22 cellular contexts compared by ENCODE assay signal in the genomic region with DNA sequence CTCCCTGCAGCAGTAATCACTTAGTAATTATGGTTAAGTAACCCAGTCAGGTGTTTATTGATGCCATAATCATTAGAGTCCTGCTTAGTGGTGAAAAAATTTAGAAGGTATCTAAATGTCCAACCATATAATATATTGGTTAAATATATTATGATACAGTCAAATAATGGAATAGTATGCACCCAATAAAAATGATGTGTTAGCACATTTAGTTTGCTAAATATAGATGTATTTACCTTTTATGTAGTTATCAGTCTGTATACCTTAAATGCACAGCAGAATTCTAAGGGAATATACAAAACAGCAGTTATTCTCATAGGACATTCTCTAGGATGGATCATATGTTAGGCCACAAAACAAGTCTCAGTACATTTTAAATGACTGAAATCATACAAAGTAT.
DNase-seq lines count a peak whose midpoint lies in the region; ATAC-seq, FAIRE-seq and TF ChIP-seq lines count a peak whose summit lies in the region.
"Had no signal": no experiment of that assay in that cellular context is flagged by ENCODE, and none has a peak within 500 bp of the region (broad histone marks: within the 10 kb centered on the region; RNA-seq: fewer than 3 reads in every experiment).

No MANE protein-coding gene starts in this region.

- TF ChIP-seq CTCF in A549 (IDR thresholded peaks at IDR 0.05) (no peak), HEK293 (tag by site-specific recombination; IDR thresholded peaks at IDR 0.05) (no peak), K562 (IDR thresholded peaks at IDR 0.05 in 2 of 3, conservative IDR thresholded peaks at IDR 0.05 in 1 of 3; ENCODE audit: insufficient read depth in 2 of 3, low read depth in 1 of 3, low read length in 3 of 3) (no peak), pancreas (IDR thresholded peaks at IDR 0.05) (no peak)

- no peak overlapping the region for H3K9ac ChIP-seq in K562 (ENCODE audit: insufficient read depth in 1 of 2, low read depth in 2 of 2, low read length in 2 of 2)
- H3K9ac ChIP-seq in mesendoderm (ENCODE audit: low read length) = no peak overlapping the region
- H3K9ac ChIP-seq: BLaER1 treated with 17β-estradiol and CSF1 and Interleukin-3, amounts not matched to agents 10 nM and 100 nM had no signal

- H2BK5ac ChIP-seq in mesendoderm (ENCODE audit: low read length) = no peak overlapping the region

- in situ Hi-C loops in K562 (cut with MboI) = no loop called here

- H3K27me3 ChIP-seq in K562 (ENCODE audit: control insufficient read depth in 2 of 2, insufficient read depth in 2 of 2, low read length in 2 of 2) (no peaks in the 10 kb centered on the region), pancreas (no peaks in the 10 kb centered on the region), mesendoderm (ENCODE audit: insufficient read depth, low read length, poor library complexity) (no peaks in the 10 kb centered on the region)
- H3K27me3 ChIP-seq: BLaER1 treated with 17β-estradiol and CSF1 and Interleukin-3, amounts not matched to agents 10 nM and 100 nM had no signal

- no peaks in the 10 kb centered on the region for H3K79me1 ChIP-seq in mesendoderm (ENCODE audit: low read length)

- H2AK5ac ChIP-seq in mesendoderm (ENCODE audit: low read length) = no peak overlapping the region

- H3K4me3 ChIP-seq in A549 = no peak overlapping the region
- H3K4me3 ChIP-seq in HEK293 (ENCODE audit: low read depth, low read length) = no peak overlapping the region
- H3K4me3 ChIP-seq in K562 = no peak overlapping the region
- no peak overlapping the region for H3K4me3 ChIP-seq in pancreas
- H3K4me3 ChIP-seq in mesendoderm (ENCODE audit: low read length) = no peak overlapping the region
- H3K4me3 ChIP-seq: BLaER1 treated with 17β-estradiol and CSF1 and Interleukin-3, amounts not matched to agents 10 nM and 100 nM had no signal

- no peaks in the 10 kb centered on the region for H3K79me2 ChIP-seq in K562 (ENCODE audit: control insufficient read depth, insufficient read depth, low read length)
- no peaks in the 10 kb centered on the region for H3K79me2 ChIP-seq in mesendoderm (ENCODE audit: control insufficient read depth, insufficient read depth, low read length)

- no peak overlapping the region for H2AFZ ChIP-seq in K562 (ENCODE audit: low read depth, low read length)

- intact Hi-C loops in K562 (cut with micrococcal nuclease) = loop anchor here (10.0 kb wide), 1 partner anchor 59 kb away; no protein-coding TSS in a partner anchor
- intact Hi-C loops in pancreas (cut with DNase I) = no loop called here

- TF ChIP-seq POLR2A in A549 (IDR thresholded peaks at IDR 0.05; ENCODE audit: low read length) (no peak), K562 (conservative IDR thresholded peaks at IDR 0.05) (no peak)

- no peak overlapping the region for H3K18ac ChIP-seq in mesendoderm (ENCODE audit: low read length)

- no peaks in the 10 kb centered on the region for H3K36me3 ChIP-seq in HEK293 (ENCODE audit: control insufficient read depth in 2 of 2, insufficient read depth in 1 of 2, low read length in 2 of 2)
- H3K36me3 ChIP-seq in K562 (ENCODE audit: control insufficient read depth, insufficient read depth, low read length) = peaks cover 2% of the 10 kb centered on the region
- no peaks in the 10 kb centered on the region for H3K36me3 ChIP-seq in pancreas
- no peaks in the 10 kb centered on the region for H3K36me3 ChIP-seq in mesendoderm (ENCODE audit: control insufficient read depth, insufficient read depth, low read length)
- H3K36me3 ChIP-seq: BLaER1 treated with 17β-estradiol and CSF1 and Interleukin-3, amounts not matched to agents 10 nM and 100 nM had no signal

- DNase-seq in A549 (ENCODE audit: low read depth in 1 of 2, low spot score in 1 of 2) (no peak), K562 (ENCODE audit: extremely low read depth in 1 of 4, low spot score in 3 of 4) (no peak), pancreas (no peak), NCI-H226 (no peak), mesendoderm (no peak), NCI-H446 (lab: John Stamatoyannopoulos, UW) (no peak)
- DNase-seq: 8988T; AML-193; Caco-2; Calu3; CD4-positive, alpha-beta T cell; CD8-positive, alpha-beta T cell; DMS79 treated with DMSO at 0.1 percent for 48 hours; GF-D8 had no signal

- TF ChIP-seq EP300 in A549 (IDR thresholded peaks at IDR 0.05) = no peak
- TF ChIP-seq EP300 in K562 (IDR thresholded peaks at IDR 0.05; ENCODE audit: low read length) = no peak

- no peak overlapping the region for H2BK15ac ChIP-seq in mesendoderm (replicated peaks; ENCODE audit: low read depth)

- no peaks in the 10 kb centered on the region for H4K20me1 ChIP-seq in K562 (replicated peaks; ENCODE audit: control insufficient read depth, insufficient read depth, low read length)
- H4K20me1 ChIP-seq: BLaER1 treated with 17β-estradiol and CSF1 and Interleukin-3, amounts not matched to agents 10 nM and 100 nM had no signal

- POLR2A ChIA-PET in A549 (lab: Yijun Ruan, JAX) = no interaction called here
- POLR2A ChIA-PET in HEK293 (lab: Yijun Ruan, JAX) = no interaction called here
- POLR2A ChIA-PET in K562 (lab: Yijun Ruan, JAX) = no interaction called here

- H3K56ac ChIP-seq in mesendoderm (ENCODE audit: low read length) = no peak overlapping the region

- H4K8ac ChIP-seq in mesendoderm (ENCODE audit: low read depth, low read length) = no peak overlapping the region

- H3K27ac ChIP-seq in A549 (no peak overlapping the region), HEK293 (ENCODE audit: extremely low read depth, low read depth, low read length) (no peak overlapping the region), K562 (ENCODE audit: extremely low read depth, low read depth, low read length) (no peak overlapping the region), pancreas (no peak overlapping the region), mesendoderm (ENCODE audit: low read depth, low read length) (no peak overlapping the region)
- H3K27ac ChIP-seq: BLaER1 treated with 17β-estradiol and CSF1 and Interleukin-3, amounts not matched to agents 10 nM and 100 nM; C4-2B had no signal

- H3K9me1 ChIP-seq in K562 (ENCODE audit: control insufficient read depth, insufficient read depth, low read length) = no peaks in the 10 kb centered on the region

- peak; percentile 36 for FAIRE-seq in A549 (lab: Jason Lieb, UNC)
- FAIRE-seq in K562 (lab: Jason Lieb, UNC) = no peak
- peak; percentile 20 for FAIRE-seq in pancreas (lab: Jason Lieb, UNC)
- FAIRE-seq: A204.1, D721Med, G401.6, GM12891, GM19239 had no signal

- H4K5ac ChIP-seq in mesendoderm (ENCODE audit: low read length) = no peak overlapping the region

- H3K4me1 ChIP-seq in A549 = no peaks in the 10 kb centered on the region
- H3K4me1 ChIP-seq in HEK293 (ENCODE audit: control insufficient read depth, insufficient read depth, low read length) = no peaks in the 10 kb centered on the region
- peaks cover 0 to 10% of the 10 kb centered on the region in 2 experiments; a peak in 3 of 5 replicates for H3K4me1 ChIP-seq in K562 (replicated peaks in 1 of 2; ENCODE audit: control insufficient read depth in 2 of 2, insufficient read depth in 2 of 2, low read length in 2 of 2)
- peaks cover 0 to 3% (median 0%) of the 10 kb centered on the region in 3 donors for H3K4me1 ChIP-seq in pancreas
- H3K4me1 ChIP-seq in mesendoderm (ENCODE audit: control insufficient read depth, low read depth, low read length) = no peaks in the 10 kb centered on the region
- H3K4me1 ChIP-seq: Caco-2 had no signal

- no peak overlapping the region for H3K23ac ChIP-seq in mesendoderm (ENCODE audit: low read length)

- CTCF ChIA-PET in A549 (lab: Yijun Ruan, JAX) (no interaction called here), HEK293 (lab: Yijun Ruan, JAX) (interaction anchor here (0.6 kb wide), 1 partner anchor 53 kb away, joined by 3 read pairs; no protein-coding TSS in a partner anchor), K562 (lab: Yijun Ruan, JAX; ENCODE audit: low intra/inter-chr PET ratio) (interaction anchor here (0.6 kb wide), 1 partner anchor 82 kb away, joined by 4 read pairs; no protein-coding TSS in a partner anchor)

- H3K4me2 ChIP-seq in A549 (no peak overlapping the region), K562 (ENCODE audit: insufficient read depth, low read length) (no peak overlapping the region), mesendoderm (ENCODE audit: low read length) (no peak overlapping the region)
- H3K4me2 ChIP-seq: BLaER1 treated with 17β-estradiol and CSF1 and Interleukin-3, amounts not matched to agents 10 nM and 100 nM had no signal

- no peak for TF ChIP-seq RAD21 in A549 (conservative IDR thresholded peaks at IDR 0.05 in 1 of 2, IDR thresholded peaks at IDR 0.05 in 1 of 2)
- TF ChIP-seq RAD21 in K562 (CRISPR knock-in tag; conservative IDR thresholded peaks at IDR 0.05 in 1 of 2, IDR thresholded peaks at IDR 0.05 in 1 of 2) = no peak

- BruUV-seq in K562 (replicated peaks; lab: Mats Ljungman, UMichigan) = no TSS peak

- no peak overlapping the region for H3K4ac ChIP-seq in mesendoderm (ENCODE audit: low read depth, low read length)

- ATAC-seq in A549 (no peak), K562 (no peak), pancreas (no peak)
- ATAC-seq: CD8-positive, alpha-beta T cell had no signal

- H3K9me3 ChIP-seq in A549 = no peaks in the 10 kb centered on the region
- no peaks in the 10 kb centered on the region for H3K9me3 ChIP-seq in HEK293 (ENCODE audit: control insufficient read depth, insufficient read depth, low read depth, low read length)
- H3K9me3 ChIP-seq in K562 (replicated peaks; ENCODE audit: control insufficient read depth, insufficient read depth, low read depth, low read length) = no peaks in the 10 kb centered on the region
- no peaks in the 10 kb centered on the region for H3K9me3 ChIP-seq in pancreas
- H3K9me3 ChIP-seq: BLaER1 treated with 17β-estradiol and CSF1 and Interleukin-3, amounts not matched to agents 10 nM and 100 nM; Caco-2 had no signal

- no peak overlapping the region for H2BK120ac ChIP-seq in mesendoderm (ENCODE audit: low read depth, low read length)

TF ChIP-seq in A549, 52 proteins besides CTCF, POLR2A, EP300 and RAD21 (continues in another document):
- peak; percentile 59 for TF ChIP-seq MAFK (IDR thresholded peaks at IDR 0.05; ENCODE audit: partially characterized antibody)

TF ChIP-seq in HEK293, 187 proteins besides CTCF, POLR2A, EP300 and RAD21:
- 0 out of 2 replicates have a peak, but pooled peaks have one; percentile 34 for TF ChIP-seq ZNF146 (tag by site-specific recombination; IDR thresholded peaks at IDR 0.05)
- no peak for TF ChIP-seq MEIS1 (CRISPR knock-in tag; IDR thresholded peaks at IDR 0.05; ENCODE audit: borderline replicate concordance)

TF ChIP-seq in K562, 482 proteins besides CTCF, POLR2A, EP300 and RAD21:
- TF ChIP-seq ZSCAN32 (CRISPR knock-in tag; IDR thresholded peaks at IDR 0.05) (no peak), ZNF146 (CRISPR knock-in tag; IDR thresholded peaks at IDR 0.05; ENCODE audit: unreplicated experiment) (peak; percentile 28), C11orf30 (IDR thresholded peaks at IDR 0.05; ENCODE audit: low read depth) (peak; percentile 68), LARP7 (IDR thresholded peaks at IDR 0.05) (no peak), ZNF316 (IDR thresholded peaks at IDR 0.05) (peak; percentile 84), DIDO1 (tag; IDR thresholded peaks at IDR 0.05; ENCODE audit: low read depth) (no peak), MAFF (IDR thresholded peaks at IDR 0.05; ENCODE audit: low read length) (peak; percentile 24; the same call in 1 of the 2 replicates), RBM25 (IDR thresholded peaks at IDR 0.05; ENCODE audit: low read depth, low read length, severe bottlenecking) (peak; percentile 11), MAFG (tag; conservative IDR thresholded peaks at IDR 0.05) (0 out of 2 replicates have a peak, but pooled peaks have one; percentile 31)
